23 cellular contexts compared by ENCODE assay signal in genomic region chr10:971613-972012, GRCh38. TPM values are rescaled to one million over a fixed set of nuclear protein-coding genes. Genes with fewer than 3 reads are reported as not detected.
DNase-seq lines count a peak whose midpoint lies in the region; ATAC-seq and TF ChIP-seq lines count a peak whose summit lies in the region.
"Had no signal": no experiment of that assay in that cellular context is flagged by ENCODE, and none has a peak within 500 bp of the region (broad histone marks: within the 10 kb centered on the region; RNA-seq: fewer than 3 reads in every experiment).

No MANE protein-coding gene starts in this region.

- WGBS in GM23248 (ENCODE audit: low coverage in 1 of 2, low lambda C conversion rate in 2 of 2, missing lambda C conversion rate in 2 of 2), 2 experiments: 46% methylated on average over 11 to 12 of the region's 12 CpGs
- WGBS in endodermal cell (ENCODE audit: insufficient coverage in 1 of 2, insufficient read length in 1 of 2), 2 experiments: 84 to 93% methylated on average over 12 of the region's 12 CpGs

- no peaks in the 10 kb centered on the region for H3K9me2 ChIP-seq in GM23248 (ENCODE audit: insufficient read depth)

- peak overlapping the region; percentile 33; the same call in 1 of the 2 replicates for H3K9ac ChIP-seq in GM23248
- no peak overlapping the region for H3K9ac ChIP-seq in endodermal cell (ENCODE audit: extremely low read depth, low read length, poor library complexity, severe bottlenecking)
- no peak overlapping the region for H3K9ac ChIP-seq in subcutaneous abdominal adipose tissue (ENCODE audit: low read length in 5 of 5)

- no peaks in the 10 kb centered on the region for H4K20me1 ChIP-seq in GM23248 (ENCODE audit: insufficient read depth)

- H3K4me1 ChIP-seq in GM23248 (ENCODE audit: insufficient read depth) (peaks cover 15% of the 10 kb centered on the region; the same call in 1 of the 2 replicates), endodermal cell (ENCODE audit: control insufficient read depth, insufficient read depth, low read length) (peaks cover 33% of the 10 kb centered on the region), subcutaneous abdominal adipose tissue (ENCODE audit: control insufficient read depth in 5 of 5, insufficient read depth in 5 of 5, low read length in 5 of 5) (peaks cover 4 to 25% (median 23%) of the 10 kb centered on the region in 5 donors)
- H3K4me1 ChIP-seq: prostate gland had no signal

- peaks cover 27% of the 10 kb centered on the region for H3K4me1 Mint-ChIP-seq in endodermal cell
- H3K4me1 Mint-ChIP-seq in activated T-helper 2 cell treated with anti-CD3 and anti-CD28 coated beads, Interferon-gamma antibody, Interleukin-2, Interleukin-4, amounts not matched to agents 10 μg/mL and 5 μg/mL and 100 μg/mL, durations not matched to agents 14 hours and 24 hours and 36 hours (ENCODE audit: low read depth): peaks cover 7% of the 10 kb centered on the region

- H3K9me3 ChIP-seq in GM23248 (ENCODE audit: low read depth) (no peaks in the 10 kb centered on the region), endodermal cell (ENCODE audit: control insufficient read depth, low read length) (peaks cover 15% of the 10 kb centered on the region), subcutaneous abdominal adipose tissue (ENCODE audit: control insufficient read depth in 5 of 5, low read length in 5 of 5) (peaks cover 0 to 6% (median 1%) of the 10 kb centered on the region in 5 donors)
- H3K9me3 ChIP-seq: BE2C, prostate gland had no signal

- in situ Hi-C loops in GM23248 (cut with MboI): no loop called here

- intact Hi-C loops in activated T-helper 2 cell treated with anti-CD3 and anti-CD28 coated beads, Interferon-gamma antibody, Interleukin-2, Interleukin-4, amounts not matched to agents 10 μg/mL and 5 μg/mL and 100 μg/mL, durations not matched to agents 14 hours and 24 hours and 36 hours (cut with micrococcal nuclease): no loop called here

- H3F3A ChIP-seq in GM23248 (ENCODE audit: insufficient read depth): no peaks in the 10 kb centered on the region

- peak overlapping the region; percentile 62 for H3K4me2 ChIP-seq in GM23248 (ENCODE audit: unreplicated experiment)

- no peak for ATAC-seq in GM21786 (IDR thresholded peaks at IDR 0.05; ENCODE audit: unreplicated experiment)

- DNase-seq in GM23248: peak; percentile 15
- peak; percentile 35 for DNase-seq in endodermal cell
- DNase-seq in mesenteric fat pad (ENCODE audit: low spot score): peak; percentile 82
- DNase-seq in midbrain (lab: John Stamatoyannopoulos, UW): no peak
- no peak for DNase-seq in activated T-helper 2 cell treated with anti-CD3 and anti-CD28 coated beads, Interferon-gamma antibody, Interleukin-2, Interleukin-4, amounts not matched to agents 10 μg/mL and 5 μg/mL and 100 μg/mL, durations not matched to agents 14 hours and 24 hours and 36 hours (ENCODE audit: low spot score)
- DNase-seq: activated CD4-positive, alpha-beta T cell treated with anti-CD3 and anti-CD28 coated beads, Interleukin-2, amount 10 ng/mL, durations not matched to agents 24 days and 14 days; amygdala; BE2C; central memory CD4-positive, alpha-beta T cell; H9; mammary epithelial cell; NCI-H1436 treated with DMSO at 0.1 percent for 48 hours; NCI-H2171; nephron progenitor cell; SIG-M5; stimulated activated CD8-positive, alpha-beta memory T cell treated with anti-CD3 and anti-CD28 coated beads, Interleukin-4, amount 100 ng/mL, for 48 hours; T-helper 1 cell had no signal

- H3K4me3 Mint-ChIP-seq in endodermal cell: no peak overlapping the region
- no peak overlapping the region for H3K4me3 Mint-ChIP-seq in activated T-helper 2 cell treated with anti-CD3 and anti-CD28 coated beads, Interferon-gamma antibody, Interleukin-2, Interleukin-4, amounts not matched to agents 10 μg/mL and 5 μg/mL and 100 μg/mL, durations not matched to agents 14 hours and 24 hours and 36 hours (ENCODE audit: low read depth)
- H3K4me3 Mint-ChIP-seq: activated CD4-positive, alpha-beta T cell treated with anti-CD3 and anti-CD28 coated beads, Interleukin-2, amount 10 ng/mL, durations not matched to agents 24 days and 14 days; nephron progenitor cell had no signal

- H3K27ac ChIP-seq in GM23248 (no peak overlapping the region), endodermal cell (ENCODE audit: low read depth, low read length) (no peak overlapping the region), subcutaneous abdominal adipose tissue (ENCODE audit: low read depth, low read length) (peak overlapping the region; percentile 50)
- H3K27ac ChIP-seq: prostate gland had no signal

- H3K27me3 ChIP-seq in GM23248 (replicated peaks; ENCODE audit: insufficient read depth) (no peaks in the 10 kb centered on the region), endodermal cell (ENCODE audit: control insufficient read depth, insufficient read depth, low read length, poor library complexity, severe bottlenecking) (no peaks in the 10 kb centered on the region), subcutaneous abdominal adipose tissue (ENCODE audit: control insufficient read depth in 5 of 5, insufficient read depth in 4 of 5, low read length in 5 of 5) (no peaks in the 10 kb centered on the region)
- H3K27me3 ChIP-seq: BE2C, suprapubic skin had no signal

- H2AFZ ChIP-seq in GM23248: peak overlapping the region; percentile 64

- H3K27me3 Mint-ChIP-seq in endodermal cell (ENCODE audit: insufficient read depth): no peaks in the 10 kb centered on the region
- H3K27me3 Mint-ChIP-seq in activated T-helper 2 cell treated with anti-CD3 and anti-CD28 coated beads, Interferon-gamma antibody, Interleukin-2, Interleukin-4, amounts not matched to agents 10 μg/mL and 5 μg/mL and 100 μg/mL, durations not matched to agents 14 hours and 24 hours and 36 hours (ENCODE audit: low read depth): peaks cover 29% of the 10 kb centered on the region

- H3K36me3 Mint-ChIP-seq in endodermal cell (ENCODE audit: low read depth): peaks cover 2% of the 10 kb centered on the region
- H3K36me3 Mint-ChIP-seq in activated T-helper 2 cell treated with anti-CD3 and anti-CD28 coated beads, Interferon-gamma antibody, Interleukin-2, Interleukin-4, amounts not matched to agents 10 μg/mL and 5 μg/mL and 100 μg/mL, durations not matched to agents 14 hours and 24 hours and 36 hours (ENCODE audit: low read depth): peaks cover 2% of the 10 kb centered on the region

- H3K27ac Mint-ChIP-seq in endodermal cell: no peak overlapping the region
- no peak overlapping the region for H3K27ac Mint-ChIP-seq in activated T-helper 2 cell treated with anti-CD3 and anti-CD28 coated beads, Interferon-gamma antibody, Interleukin-2, Interleukin-4, amounts not matched to agents 10 μg/mL and 5 μg/mL and 100 μg/mL, durations not matched to agents 14 hours and 24 hours and 36 hours
- H3K27ac Mint-ChIP-seq: activated CD4-positive, alpha-beta T cell treated with anti-CD3 and anti-CD28 coated beads, Interleukin-2, amount 10 ng/mL, durations not matched to agents 24 days and 14 days; nephron progenitor cell had no signal

- no peak for TF ChIP-seq CTCF in endodermal cell (conservative IDR thresholded peaks at IDR 0.05)

- no peaks in the 10 kb centered on the region for H3K79me2 ChIP-seq in GM23248 (ENCODE audit: insufficient read depth)

- no peaks in the 10 kb centered on the region for H3K36me3 ChIP-seq in GM23248 (ENCODE audit: low read depth)
- H3K36me3 ChIP-seq in endodermal cell (ENCODE audit: control insufficient read depth, insufficient read depth, low read length): no peaks in the 10 kb centered on the region
- H3K36me3 ChIP-seq in subcutaneous abdominal adipose tissue (ENCODE audit: control insufficient read depth in 5 of 5, insufficient read depth in 5 of 5, low read length in 5 of 5): no peaks in the 10 kb centered on the region
- H3K36me3 ChIP-seq: BE2C, prostate gland, suprapubic skin had no signal

- H3K4me3 ChIP-seq in GM23248: peak overlapping the region; percentile 42; the same call in 1 of the 2 replicates
- H3K4me3 ChIP-seq in endodermal cell (ENCODE audit: low read length): no peak overlapping the region
- H3K4me3 ChIP-seq in subcutaneous abdominal adipose tissue (ENCODE audit: low read depth in 1 of 5, low read length in 5 of 5): peak overlapping the region in 3 of 5 donors; percentile 18 to 35 (median 22)
- H3K4me3 ChIP-seq: prostate gland, suprapubic skin had no signal

- peaks cover 24% of the 10 kb centered on the region for H3K9me3 Mint-ChIP-seq in endodermal cell
- H3K9me3 Mint-ChIP-seq in activated T-helper 2 cell treated with anti-CD3 and anti-CD28 coated beads, Interferon-gamma antibody, Interleukin-2, Interleukin-4, amounts not matched to agents 10 μg/mL and 5 μg/mL and 100 μg/mL, durations not matched to agents 14 hours and 24 hours and 36 hours: peaks cover 12% of the 10 kb centered on the region

RNA-seq across cellular contexts. Expression of gene GTPBP4, which starts 16.6 kb away (rescaled TPM):
- total RNA-seq in GM23248 (2014; rRNA removed; shearing (Covaris generic)): 32.1 and 34.3 TPM in 2 replicates
- 71.6 and 72.0 TPM in 2 replicates for polyA plus RNA-seq in GM23248 (2016; fragmentation: Nextera tagmentation; extraction: Ambion mirVana)
- 10 to 100 TPM; 67.2 to 70.9 TPM for total RNA-seq in endodermal cell
- polyA plus RNA-seq in endodermal cell (2013, experiment 1 of 2): 47.9 TPM
- 55.6 TPM for polyA plus RNA-seq in endodermal cell (2013, experiment 2 of 2)
- 59.9 TPM for total RNA-seq in mesenteric fat pad
- total RNA-seq in activated T-helper 2 cell treated with anti-CD3 and anti-CD28 coated beads, Interferon-gamma antibody, Interleukin-2, Interleukin-4, amounts not matched to agents 10 μg/mL and 5 μg/mL and 100 μg/mL, durations not matched to agents 14 hours and 24 hours and 36 hours: 134 and 135 TPM in 2 replicates

RNA-seq across cellular contexts. Expression of gene LARP4B, which starts 40.1 kb away (rescaled TPM):
- total RNA-seq in GM23248 (2014; rRNA removed; shearing (Covaris generic)): 30.8 and 31.9 TPM in 2 replicates
- 20.5 and 20.7 TPM in 2 replicates for polyA plus RNA-seq in GM23248 (2016; fragmentation: Nextera tagmentation; extraction: Ambion mirVana)
- total RNA-seq in endodermal cell (10 to 100 TPM; 94.1 to 94.3 TPM), mesenteric fat pad (74.7 TPM)
- polyA plus RNA-seq in endodermal cell (2013, experiment 1 of 2): 32.2 TPM
- 27.5 TPM for polyA plus RNA-seq in endodermal cell (2013, experiment 2 of 2)
- 137 and 152 TPM in 2 replicates for total RNA-seq in activated T-helper 2 cell treated with anti-CD3 and anti-CD28 coated beads, Interferon-gamma antibody, Interleukin-2, Interleukin-4, amounts not matched to agents 10 μg/mL and 5 μg/mL and 100 μg/mL, durations not matched to agents 14 hours and 24 hours and 36 hours

RNA-seq across cellular contexts. Expression of gene IDI2, which starts 54.0 kb away (rescaled TPM):
- not detected in 2 replicates for total RNA-seq in GM23248 (2014; rRNA removed; shearing (Covaris generic))
- polyA plus RNA-seq in GM23248 (2016; fragmentation: Nextera tagmentation; extraction: Ambion mirVana): not detected in 2 replicates
- total RNA-seq in endodermal cell (not detected), mesenteric fat pad (not detected)
- polyA plus RNA-seq in endodermal cell (2013, experiment 1 of 2): not detected
- not detected for polyA plus RNA-seq in endodermal cell (2013, experiment 2 of 2)
- not detected in 2 replicates for total RNA-seq in activated T-helper 2 cell treated with anti-CD3 and anti-CD28 coated beads, Interferon-gamma antibody, Interleukin-2, Interleukin-4, amounts not matched to agents 10 μg/mL and 5 μg/mL and 100 μg/mL, durations not matched to agents 14 hours and 24 hours and 36 hours
- total RNA-seq: activated CD4-positive, alpha-beta T cell treated with anti-CD3 and anti-CD28 coated beads, Interleukin-2, amount 10 ng/mL, durations not matched to agents 24 days and 14 days; H9; LHCN-M2; mammary epithelial cell; prostate gland; suprapubic skin had no signal
- polyA plus RNA-seq: esophagus, mammary epithelial cell had no signal

Comparison
In these comparisons a context has a peak if more than half of its experiments do, and no peak if none do; other contexts are left out.
1. DNase-seq: peak in GM23248 (single experiment), endodermal cell (single experiment) and mesenteric fat pad (single experiment); none in midbrain (single experiment) and activated T-helper 2 cell treated with anti-CD3 and anti-CD28 coated beads, Interferon-gamma antibody, Interleukin-2, Interleukin-4, amounts not matched to agents 10 μg/mL and 5 μg/mL and 100 μg/mL, durations not matched to agents 14 hours and 24 hours and 36 hours (single experiment).